23 cellular contexts compared by ENCODE assay signal in genomic region chr3:52176951-52177700, GRCh38. TPM values are rescaled to one million over a fixed set of nuclear protein-coding genes. Genes with fewer than 3 reads are reported as not detected.
A peak's percentile ranks its signal among the peaks of the same experiment; 100 is the strongest.
DNase-seq lines count a peak whose midpoint lies in the region; ATAC-seq and TF ChIP-seq lines count a peak whose summit lies in the region.
"Had no signal": no experiment of that assay in that cellular context is flagged by ENCODE, and none has a peak within 500 bp of the region (broad histone marks: within the 10 kb centered on the region; RNA-seq: fewer than 3 reads in every experiment).

No MANE protein-coding gene starts in this region.

- peak overlapping the region; percentile 39 for H3K27ac Mint-ChIP-seq in T-helper 17 cell

- H3K4me3 Mint-ChIP-seq in T-helper 17 cell, result no peak overlapping the region

- no peak for TF ChIP-seq EP300 in sigmoid colon (IDR thresholded peaks at IDR 0.05)

- ATAC-seq in T-helper 17 cell, result no peak
- ATAC-seq in left lung, result peak; percentile 80
- ATAC-seq in GM18519 (IDR thresholded peaks at IDR 0.05; ENCODE audit: low FRiP score, unreplicated experiment), result no peak
- no peak for ATAC-seq in GM18861 (IDR thresholded peaks at IDR 0.05; ENCODE audit: unreplicated experiment)
- ATAC-seq: mucosa of descending colon had no signal

- no peaks in the 10 kb centered on the region for H3K36me3 Mint-ChIP-seq in T-helper 17 cell (ENCODE audit: low read depth)

- TF ChIP-seq POLR2A in sigmoid colon (IDR thresholded peaks at IDR 0.05), result no peak

- H3K27me3 ChIP-seq in left lung (no peaks in the 10 kb centered on the region), sigmoid colon (no peaks in the 10 kb centered on the region)
- H3K27me3 ChIP-seq: BE2C, heart right ventricle had no signal

- TF ChIP-seq CTCF in left lung (IDR thresholded peaks at IDR 0.05) (no peak), sigmoid colon (IDR thresholded peaks at IDR 0.05) (no peak), coronary artery (IDR thresholded peaks at IDR 0.05) (no peak)

- no peaks in the 10 kb centered on the region for H3K36me3 ChIP-seq in left lung
- no peaks in the 10 kb centered on the region for H3K36me3 ChIP-seq in sigmoid colon
- H3K36me3 ChIP-seq: BE2C, heart right ventricle had no signal

- H3K27me3 Mint-ChIP-seq in T-helper 17 cell, result no peaks in the 10 kb centered on the region

- H3K4me3 ChIP-seq in left lung (no peak overlapping the region), sigmoid colon (no peak overlapping the region), coronary artery (no peak overlapping the region)
- H3K4me3 ChIP-seq: heart right ventricle, mucosa of descending colon had no signal

- DNase-seq in NCI-H146 (lab: John Stamatoyannopoulos, UW) (peak; percentile 54), T-helper 17 cell (no peak), left lung (no peak), sigmoid colon (peak; percentile 46), coronary artery (ENCODE audit: low spot score) (no peak), NCI-H446 treated with DMSO at 0.1 percent for 48 hours (lab: John Stamatoyannopoulos, UW) (no peak)
- DNase-seq: activated naive CD4-positive, alpha-beta T cell treated with anti-CD3 and anti-CD28 coated beads, Interleukin-2, amount 50 U/mL, for 16 hours; DMS153; effector CD4-positive, alpha-beta T cell; heart right ventricle; KBM-7; mucosa of descending colon; NCI-H1105 treated with DMSO at 0.1 percent for 48 hours; NCI-H2227 treated with DMSO at 0.1 percent for 48 hours; nucleus accumbens; stimulated activated CD4-positive, alpha-beta T cell treated with anti-CD3 and anti-CD28 coated beads, Interleukin-12 subunit alpha, Interleukin-12 subunit beta, amount 100 ng/mL, for 4 hours; stimulated activated naive CD4-positive, alpha-beta T cell; T1000 had no signal

- peaks cover 15% of the 10 kb centered on the region for H3K4me1 Mint-ChIP-seq in T-helper 17 cell

- peaks cover 0 to 4% of the 10 kb centered on the region in 2 donors for H3K4me1 ChIP-seq in left lung
- no peaks in the 10 kb centered on the region for H3K4me1 ChIP-seq in sigmoid colon
- H3K4me1 ChIP-seq: BE2C had no signal

- no peaks in the 10 kb centered on the region for H3K9me3 ChIP-seq in T-helper 17 cell (ENCODE audit: control insufficient read depth, low read length, poor library complexity, severe bottlenecking)
- H3K9me3 ChIP-seq in left lung, result no peaks in the 10 kb centered on the region
- H3K9me3 ChIP-seq in sigmoid colon, result no peaks in the 10 kb centered on the region
- H3K9me3 ChIP-seq: BE2C, heart right ventricle, mucosa of descending colon had no signal

- WGBS in sigmoid colon, 2 donors, result 80 to 83% methylated on average over 15 of the region's 15 CpGs

- H3K27ac ChIP-seq in left lung, result no peak overlapping the region
- H3K27ac ChIP-seq in sigmoid colon, result no peak overlapping the region
- no peak overlapping the region for H3K27ac ChIP-seq in coronary artery
- H3K27ac ChIP-seq: heart right ventricle had no signal

- intact Hi-C loops in left lung (cut with DNase I) (no loop called here), sigmoid colon (cut with DNase I) (no loop called here)

RNA-seq across cellular contexts. Expression of gene ALAS1, which starts 20.8 kb away (rescaled TPM):
- total RNA-seq in T-helper 17 cell (10 to 100 TPM; 14.4 to 15.6 TPM), left lung (10 to 100 TPM; 66.7 to 70.1 TPM), sigmoid colon (10 to 100 TPM; 23.2 to 27.3 (median 25.8) TPM)
- polyA plus RNA-seq in sigmoid colon, result 100 to 1,000 TPM in 1 of 3 donors, 10 to 100 TPM in 2; 70.7 to 121 (median 81.7) TPM

RNA-seq across cellular contexts. Expression of gene POC1A, which starts 22.9 kb away (rescaled TPM):
- total RNA-seq in T-helper 17 cell, result 1 to 10 TPM in 1 of 2 donors, under 1 TPM in 1; 0.47 to 1.4 TPM
- 1 to 10 TPM; 5.3 to 7.6 TPM for total RNA-seq in left lung
- 1 to 10 TPM in 3 of 4 donors, under 1 TPM in 1; 0.66 to 1.7 (median 1.2) TPM for total RNA-seq in sigmoid colon
- polyA plus RNA-seq in sigmoid colon, result 10 to 100 TPM in 1 of 3 donors, 1 to 10 TPM in 2; 3.6 to 15.8 (median 7.6) TPM

RNA-seq across cellular contexts. Expression of gene TLR9, which starts 48.3 kb away (rescaled TPM):
- under 1 TPM in 1 of 2 donors, not detected in 1; 0.42 TPM for total RNA-seq in T-helper 17 cell
- 1 to 10 TPM in 1 of 2 donors, not detected in 1; 1.5 TPM for total RNA-seq in left lung
- under 1 TPM in 2 of 4 donors, not detected in 2; 0.54 to 0.55 TPM for total RNA-seq in sigmoid colon
- polyA plus RNA-seq in sigmoid colon, result under 1 TPM in 1 of 3 donors, not detected in 2; 0.98 TPM
- total RNA-seq: SK-MEL-5 had no signal
- polyA plus RNA-seq: keratinocyte had no signal

Comparison
In these comparisons a context has a peak if more than half of its experiments do, and no peak if none do; other contexts are left out.
1. DNase-seq: peak in NCI-H146 (single experiment) and sigmoid colon (single experiment); none in T-helper 17 cell (0 of 3), left lung (0 of 2), coronary artery (single experiment) and NCI-H446 treated with DMSO at 0.1 percent for 48 hours (single experiment).